Comparison of ENCODE assay signal across 1 cellular context in genomic region chr3:4824948-4825325, GRCh38.
TF ChIP-seq lines count a peak whose summit lies in the region.

No MANE protein-coding gene starts in this region.

TF ChIP-seq in HEK293, 187 proteins besides CTCF, POLR2A, EP300 and RAD21 (continued from another document):
- TF ChIP-seq ZBTB6 (tag by site-specific recombination; IDR thresholded peaks at IDR 0.05) (peak; percentile 80; the same call in 1 of the 2 replicates), PRDM1 (tag by site-specific recombination; IDR thresholded peaks at IDR 0.05) (0 out of 2 replicates have a peak, but pooled peaks have one; percentile 25), PATZ1 (tag by site-specific recombination; IDR thresholded peaks at IDR 0.05) (no peak), SP7 (tag by site-specific recombination; IDR thresholded peaks at IDR 0.05) (peak; percentile 90), IKZF3 (tag by site-specific recombination; IDR thresholded peaks at IDR 0.05) (no peak), ZBTB26 (tag by site-specific recombination; optimal IDR thresholded peaks at IDR 0.05) (no peak), ZNF398 (tag by site-specific recombination; IDR thresholded peaks at IDR 0.05) (peak; percentile 53; the same call in 1 of the 2 replicates), ZNF513 (tag by site-specific recombination; IDR thresholded peaks at IDR 0.05) (no peak), KLF17 (tag by site-specific recombination; IDR thresholded peaks at IDR 0.05) (peak; percentile 99), PRDM10 (tag by site-specific recombination; IDR thresholded peaks at IDR 0.05) (peak; percentile 15; the same call in 1 of the 2 replicates)
